Comparison of ENCODE assay signal across 8 cellular contexts in the genomic region with DNA sequence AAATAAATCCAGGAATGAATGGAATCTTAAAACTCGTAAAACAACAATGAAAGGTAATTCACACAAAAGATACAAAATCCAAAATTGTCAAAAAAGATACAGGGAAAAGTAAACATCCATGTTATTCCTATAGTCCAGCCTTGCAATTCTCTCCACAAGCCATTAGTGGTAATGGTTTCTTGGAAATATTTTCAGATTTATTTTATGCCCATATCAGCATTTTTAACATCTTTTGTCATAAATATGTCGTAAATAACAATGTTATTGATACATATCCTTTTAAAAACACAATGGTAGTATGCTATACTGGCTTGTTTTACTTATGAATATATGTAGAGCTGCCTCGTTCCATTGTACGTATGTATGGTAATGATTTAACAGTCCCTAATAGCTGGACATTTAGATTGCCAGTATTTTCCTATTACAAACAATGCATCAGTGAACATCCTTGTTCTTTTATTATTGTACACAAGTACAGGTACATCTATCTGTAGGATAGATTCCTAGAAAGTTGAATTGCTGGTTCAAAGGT. TPM values are rescaled to one million over a fixed set of nuclear protein-coding genes. Genes with fewer than 3 reads are reported as not detected.
DNase-seq lines count a peak whose midpoint lies in the region; ATAC-seq, FAIRE-seq and TF ChIP-seq lines count a peak whose summit lies in the region.

No MANE protein-coding gene starts in this region.

- H3K9me3 ChIP-seq in DOHH2 (ENCODE audit: control insufficient read depth, insufficient read depth, low read length) (no peaks in the 10 kb centered on the region), PC-9 (ENCODE audit: insufficient read depth, low read depth) (no peaks in the 10 kb centered on the region; the same call in 1 of the 2 replicates), psoas muscle (no peaks in the 10 kb centered on the region)

- intact Hi-C loops in PC-9 (cut with micrococcal nuclease; ENCODE audit: unreplicated experiment), result loop anchor here (5.0 kb wide), 1 partner anchor 501 kb away; the partner anchor contains the start of gene DR1
- intact Hi-C loops in psoas muscle (cut with DNase I), result loop anchor here (5.0 to 10.0 kb wide), 2 partner anchors 401 to 414 kb away; partner anchors contain the start of gene FNBP1L (in 1 of the 2)

- no peaks in the 10 kb centered on the region for H3K9me2 ChIP-seq in DOHH2 (replicated peaks; ENCODE audit: control insufficient read depth, low read length)
- H3K9me2 ChIP-seq in PC-9 (ENCODE audit: insufficient read depth), result no peaks in the 10 kb centered on the region

- H2AFZ ChIP-seq in PC-9, result peak overlapping the region; percentile 86

- DNase-seq in PC-9, result peak in 1 of 2 experiments; percentile 30
- no peak for DNase-seq in epithelial cell of prostate (ENCODE audit: low read depth, low spot score)
- DNase-seq in psoas muscle, result no peak
- no peak for DNase-seq in NCI-H526 treated with DMSO at 0.1 percent for 48 hours (lab: John Stamatoyannopoulos, UW)
- DNase-seq in activated gamma-delta T cell (lab: John Stamatoyannopoulos, UW), result no peak
- no peak for DNase-seq in H54 (ENCODE audit: insufficient read length, low spot score)
- DNase-seq in NCI-H774 (lab: John Stamatoyannopoulos, UW), result no peak

- H4K20me1 ChIP-seq in DOHH2 (ENCODE audit: control insufficient read depth, insufficient read depth, low read depth, low read length), result no peaks in the 10 kb centered on the region
- H4K20me1 ChIP-seq in PC-9 (ENCODE audit: insufficient read depth), result no peaks in the 10 kb centered on the region

- POLR2A ChIA-PET in PC-9 (lab: Charles Lee; ENCODE audit: unreplicated experiment), result interaction anchor here (0.7 to 1.0 kb wide), 3 partner anchors 31 to 479 kb away, joined by 3 read pairs; no protein-coding TSS in a partner anchor

- WGBS in psoas muscle, 3 donors, result 56 to 70% (median 58%) methylated on average over 4 of the region's 4 CpGs

- ATAC-seq in psoas muscle, result no peak

- peaks cover 5% of the 10 kb centered on the region for H3K36me3 ChIP-seq in DOHH2 (ENCODE audit: control insufficient read depth, low read length)
- H3K36me3 ChIP-seq in PC-9 (ENCODE audit: low read depth), result no peaks in the 10 kb centered on the region
- peaks cover 0 to 4% of the 10 kb centered on the region in 2 donors for H3K36me3 ChIP-seq in psoas muscle (ENCODE audit: insufficient read depth in 1 of 2, low read depth in 1 of 2)

- CTCF ChIA-PET in PC-9 (lab: Charles Lee), result no interaction called here

- H3K4me3 ChIP-seq in DOHH2 (ENCODE audit: low read length) (peak overlapping the region; percentile 96), PC-9 (peak overlapping the region; percentile 94), psoas muscle (peak overlapping the region; percentile 76)

- H3K27ac ChIP-seq in DOHH2 (ENCODE audit: low read depth, low read length), result peak overlapping the region; percentile 85
- 0 out of 2 replicates have a peak overlapping the region, but pooled peaks have one; percentile 28 for H3K27ac ChIP-seq in PC-9
- H3K27ac ChIP-seq in epithelial cell of prostate, result peak overlapping the region; percentile 86
- peak overlapping the region; percentile 92 for H3K27ac ChIP-seq in psoas muscle

- TF ChIP-seq POLR2A in H54 (IDR thresholded peaks at IDR 0.05; ENCODE audit: low read depth, low read length), result no peak

- BruUV-seq in PC-9 (replicated peaks; lab: Mats Ljungman, UMichigan), result no TSS peak

- H3K27me3 ChIP-seq in DOHH2 (ENCODE audit: control insufficient read depth, low read length), result no peaks in the 10 kb centered on the region
- H3K27me3 ChIP-seq in PC-9 (ENCODE audit: insufficient read depth, low read depth), result no peaks in the 10 kb centered on the region
- no peaks in the 10 kb centered on the region for H3K27me3 ChIP-seq in psoas muscle (ENCODE audit: insufficient read depth in 3 of 3, low read length in 2 of 3)

- H3K4me1 ChIP-seq in DOHH2 (ENCODE audit: control insufficient read depth, low read length) (peaks cover 36% of the 10 kb centered on the region), PC-9 (replicated peaks; ENCODE audit: insufficient read depth) (peaks cover 31% of the 10 kb centered on the region), psoas muscle (peaks cover 28% of the 10 kb centered on the region)

- TF ChIP-seq CTCF in DOHH2 (IDR thresholded peaks at IDR 0.05; ENCODE audit: low read depth, low read length, poor library complexity, severe bottlenecking) (no peak), PC-9 (conservative IDR thresholded peaks at IDR 0.05) (no peak), psoas muscle (IDR thresholded peaks at IDR 0.05) (no peak)

- FAIRE-seq in H54 (lab: Jason Lieb, UNC), result no peak

- H3K79me2 ChIP-seq in DOHH2 (ENCODE audit: control insufficient read depth, low read length), result peaks cover 4% of the 10 kb centered on the region
- H3K79me2 ChIP-seq in PC-9 (ENCODE audit: low read depth), result peaks cover 13% of the 10 kb centered on the region

- H3K4me2 ChIP-seq in DOHH2 (ENCODE audit: low read length) (peak overlapping the region; percentile 90), PC-9 (peak overlapping the region; percentile 95)

- H3F3A ChIP-seq in DOHH2 (ENCODE audit: control insufficient read depth, insufficient read depth), result peaks cover 11% of the 10 kb centered on the region
- peaks cover 33% of the 10 kb centered on the region for H3F3A ChIP-seq in PC-9 (ENCODE audit: insufficient read depth, low read depth)

RNA-seq across cellular contexts. Expression of gene DNTTIP2, which starts 30.6 kb away (rescaled TPM):
- total RNA-seq in PC-9 (2021), result 85.7 and 93.4 TPM in 2 replicates
- total RNA-seq in psoas muscle, result 100 to 1,000 TPM in 1 of 4 donors, 10 to 100 TPM in 3; 41.9 to 107 (median 83.3) TPM
- 100 to 1,000 TPM in 2 of 3 donors, 10 to 100 TPM in 1; 47.8 to 145 (median 115) TPM for polyA plus RNA-seq in psoas muscle

Comparison
In these comparisons a context has a peak if more than half of its experiments do, and no peak if none do; other contexts are left out.
1. H3K27ac ChIP-seq: peak in every context shown above with its lines; median percentile 92 in psoas muscle; 86 in epithelial cell of prostate; 85 in DOHH2; 28 in PC-9.